In genomic region chr15:70752142-70752754, GRCh38 we compare ENCODE assay signal across 16 cellular contexts. TPM values are rescaled to one million over a fixed set of nuclear protein-coding genes. Genes with fewer than 3 reads are reported as not detected.
DNase-seq lines count a peak whose midpoint lies in the region; ATAC-seq lines count a peak whose summit lies in the region.
"Had no signal": no experiment of that assay in that cellular context is flagged by ENCODE, and none has a peak within 500 bp of the region (broad histone marks: within the 10 kb centered on the region; RNA-seq: fewer than 3 reads in every experiment).

No MANE protein-coding gene starts in this region.

- intact Hi-C loops in CD4-positive, alpha-beta memory T cell (cut with micrococcal nuclease) = no loop called here
- intact Hi-C loops in left cardiac atrium (cut with DNase I) = no loop called here

- H3K4me3 Mint-ChIP-seq in CD4-positive, alpha-beta memory T cell = peak overlapping the region in 5 of 8 donors; percentile 2 to 36 (median 18)
- H3K4me3 Mint-ChIP-seq: CD8-positive, alpha-beta T cell had no signal

- no peak overlapping the region for H3K9ac ChIP-seq in skeletal muscle tissue (ENCODE audit: low read depth in 1 of 3, low read length in 3 of 3)

- no peak overlapping the region for H3K4me3 ChIP-seq in CD4-positive, alpha-beta memory T cell (ENCODE audit: low read length in 2 of 2)
- no peak overlapping the region for H3K4me3 ChIP-seq in skeletal muscle tissue (ENCODE audit: low read length in 3 of 3)
- H3K4me3 ChIP-seq: K562 had no signal

- H3K27ac Mint-ChIP-seq in CD4-positive, alpha-beta memory T cell = no peak overlapping the region
- H3K27ac Mint-ChIP-seq: CD8-positive, alpha-beta T cell had no signal

- peaks cover 0 to 27% (median 5%) of the 10 kb centered on the region in 4 donors for H3K4me1 Mint-ChIP-seq in CD4-positive, alpha-beta memory T cell

- peaks cover 4% of the 10 kb centered on the region for H3K27me3 ChIP-seq in CD4-positive, alpha-beta memory T cell (ENCODE audit: insufficient read depth, low read length)
- H3K27me3 ChIP-seq in skeletal muscle tissue (ENCODE audit: control insufficient read depth in 3 of 3, insufficient read depth in 3 of 3, low read length in 3 of 3) = no peaks in the 10 kb centered on the region

- peak in 1 of 2 donors; percentile 84 for ATAC-seq in left cardiac atrium
- no peak for ATAC-seq in HG02938 (IDR thresholded peaks at IDR 0.05; ENCODE audit: unreplicated experiment)
- ATAC-seq: CD8-positive, alpha-beta T cell; K562 had no signal

- peaks cover 7 to 9% of the 10 kb centered on the region in 2 donors for H3K27me3 Mint-ChIP-seq in CD4-positive, alpha-beta memory T cell

- H3K36me3 ChIP-seq in CD4-positive, alpha-beta memory T cell (ENCODE audit: insufficient read depth, low read length) = no peaks in the 10 kb centered on the region
- no peaks in the 10 kb centered on the region for H3K36me3 ChIP-seq in skeletal muscle tissue (ENCODE audit: control insufficient read depth in 3 of 3, insufficient read depth in 3 of 3, low read length in 3 of 3)

- CTCF ChIA-PET in CD4-positive, alpha-beta memory T cell (lab: Charles Lee; ENCODE audit: partially characterized antibody) = no interaction called here

- H3K4me1 ChIP-seq in CD4-positive, alpha-beta memory T cell (ENCODE audit: insufficient read depth, low read length) = peaks cover 8% of the 10 kb centered on the region
- peaks cover 24 to 42% (median 40%) of the 10 kb centered on the region in 3 donors for H3K4me1 ChIP-seq in skeletal muscle tissue (ENCODE audit: control insufficient read depth in 3 of 3, insufficient read depth in 3 of 3, low read length in 3 of 3)

- no peaks in the 10 kb centered on the region for H3K36me3 Mint-ChIP-seq in CD4-positive, alpha-beta memory T cell
- H3K36me3 Mint-ChIP-seq: CD8-positive, alpha-beta T cell had no signal

- POLR2A ChIA-PET in CD4-positive, alpha-beta memory T cell (lab: Charles Lee; ENCODE audit: partially characterized antibody) = no interaction called here

- H3K9me3 ChIP-seq in CD4-positive, alpha-beta memory T cell (ENCODE audit: control insufficient read depth in 1 of 2, low read length in 2 of 2) = no peaks in the 10 kb centered on the region
- H3K9me3 ChIP-seq in skeletal muscle tissue (ENCODE audit: control insufficient read depth in 3 of 3, low read length in 3 of 3) = no peaks in the 10 kb centered on the region

- no peak overlapping the region for H3K27ac ChIP-seq in CD4-positive, alpha-beta memory T cell (ENCODE audit: low read depth, low read length)
- peak overlapping the region; percentile 5 for H3K27ac ChIP-seq in skeletal muscle tissue (ENCODE audit: low read depth, low read length)

- DNase-seq in CD4-positive, alpha-beta memory T cell = peak in 4 of 5 donors; percentile 6 to 46 (median 20)
- DNase-seq in SW480 (ENCODE audit: low spot score) (peak; percentile 7), left cardiac atrium (peak; percentile 55), hypothalamus (lab: John Stamatoyannopoulos, UW) (no peak)
- no peak for DNase-seq in stimulated activated CD4-positive, alpha-beta T cell treated with anti-CD3 and anti-CD28 coated beads, Interleukin-1b, Interleukin-23, amount 100 ng/mL, for 48 hours
- no peak for DNase-seq in stimulated activated CD4-positive, alpha-beta T cell treated with anti-CD3 and anti-CD28 coated beads, Interleukin-4, amount 100 ng/mL, for 4 hours
- DNase-seq: activated naive CD4-positive, alpha-beta T cell treated with Interleukin-2 at 50 U/mL for 16 hours; erythroblast; GOT3; NCI-H1694; NCI-H510A treated with DMSO at 0.1 percent for 48 hours; T1000 had no signal

- H3K9me3 Mint-ChIP-seq in CD4-positive, alpha-beta memory T cell = no peaks in the 10 kb centered on the region
- H3K9me3 Mint-ChIP-seq: CD8-positive, alpha-beta T cell had no signal

RNA-seq across cellular contexts. Expression of gene UACA, which starts 11.1 kb away (rescaled TPM):
- under 1 TPM; 0.15 to 0.28 TPM for total RNA-seq in CD4-positive, alpha-beta memory T cell
- under 1 TPM in 1 of 2 donors, not detected in 1; 0.40 TPM for polyA plus RNA-seq in CD4-positive, alpha-beta memory T cell
- total RNA-seq in left cardiac atrium (10 to 100 TPM; 28.2 to 37.6 TPM), skeletal muscle tissue (100 TPM)

Comparison
In these comparisons a context has a peak if more than half of its experiments do, and no peak if none do; other contexts are left out.
1. DNase-seq: peak in CD4-positive, alpha-beta memory T cell (4 of 5), SW480 (single experiment) and left cardiac atrium (single experiment); none in stimulated activated CD4-positive, alpha-beta T cell treated with anti-CD3 and anti-CD28 coated beads, Interleukin-1b, Interleukin-23, amount 100 ng/mL, for 48 hours (single experiment), stimulated activated CD4-positive, alpha-beta T cell treated with anti-CD3 and anti-CD28 coated beads, Interleukin-4, amount 100 ng/mL, for 4 hours (0 of 2) and hypothalamus (0 of 51).
2. RNA of gene UACA, which starts 11.1 kb away (total RNA-seq): 100 TPM in skeletal muscle tissue (single experiment) and 28.2 to 37.6 TPM in left cardiac atrium; 0.15 to 0.28 TPM in CD4-positive, alpha-beta memory T cell; every median in the first group is over 10 times any median in the second.